8 cellular contexts compared by ENCODE assay signal in the genomic region with DNA sequence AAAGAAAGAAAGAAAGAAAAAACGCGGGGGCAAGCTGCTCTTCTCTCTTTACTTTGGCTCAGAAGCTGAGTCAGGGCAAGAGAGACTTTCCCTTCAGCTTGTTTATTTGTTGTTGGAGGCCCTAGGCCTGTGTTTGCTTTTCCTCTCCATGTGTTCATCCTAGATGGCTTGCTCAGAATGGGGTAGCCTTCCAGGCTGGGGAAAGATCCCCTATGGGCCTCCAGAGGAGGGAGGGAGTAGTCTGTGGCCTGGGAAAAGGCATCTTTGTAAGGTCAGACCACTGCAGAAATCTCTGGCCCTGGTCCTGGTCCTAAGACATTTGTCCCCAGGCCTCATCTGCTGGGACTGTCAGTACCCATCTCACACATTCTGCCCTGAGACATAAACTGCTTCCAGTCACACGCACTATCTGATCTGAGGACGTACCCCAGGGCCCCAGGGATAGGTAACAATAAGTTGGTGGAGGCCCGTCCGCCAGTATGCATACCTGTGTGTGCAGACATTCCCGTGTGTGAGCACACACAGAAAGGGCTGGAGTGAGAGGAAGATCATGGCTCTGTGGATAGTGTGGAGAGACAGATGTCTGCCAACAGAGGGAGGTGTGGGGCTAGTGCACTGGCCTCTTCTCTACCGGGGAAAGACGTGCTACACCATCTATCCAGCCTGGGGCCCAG. TPM values are rescaled to one million over a fixed set of nuclear protein-coding genes. Genes with fewer than 3 reads are reported as not detected.
DNase-seq lines count a peak whose midpoint lies in the region; ATAC-seq, FAIRE-seq and TF ChIP-seq lines count a peak whose summit lies in the region.

No MANE protein-coding gene starts in this region.

- H3K9me3 ChIP-seq in IMR-90 (ENCODE audit: control insufficient read depth, insufficient read depth, low read length): no peaks in the 10 kb centered on the region

- no peak overlapping the region for H3K23ac ChIP-seq in IMR-90 (ENCODE audit: low read depth, low read length)

- H3K27ac ChIP-seq in IMR-90 (ENCODE audit: insufficient read depth, low read length) (no peak overlapping the region), brain microvascular endothelial cell (no peak overlapping the region)

- H3K9me1 ChIP-seq in IMR-90 (ENCODE audit: insufficient read depth, low read length): peaks cover 5% of the 10 kb centered on the region

- peaks cover 14% of the 10 kb centered on the region for H3K4me1 ChIP-seq in IMR-90 (ENCODE audit: control insufficient read depth, insufficient read depth, low read length)

- peak overlapping the region; percentile 45; the same call in 1 of the 2 replicates for H2BK120ac ChIP-seq in IMR-90 (ENCODE audit: low read depth, low read length)

- no peak overlapping the region for H3K9ac ChIP-seq in IMR-90 (ENCODE audit: low read depth, low read length)

- H3K79me1 ChIP-seq in IMR-90 (ENCODE audit: low read depth in 1 of 2, low read length in 2 of 2): no peaks in the 10 kb centered on the region

- no peaks in the 10 kb centered on the region; the same call in 1 of the 2 replicates for H4K20me1 ChIP-seq in IMR-90 (ENCODE audit: insufficient read depth, low read length)

- TF ChIP-seq RAD21 in IMR-90 (IDR thresholded peaks at IDR 0.05; ENCODE audit: low read length): peak; percentile 82

- dilution Hi-C loops in IMR-90 (cut with HindIII; ENCODE audit: low sequenced_read_pairs, unreplicated experiment): no loop called here

- H2BK20ac ChIP-seq in IMR-90 (ENCODE audit: low read depth, low read length): peak overlapping the region; percentile 47; the same call in 1 of the 2 replicates

- no peak overlapping the region for H3K4me2 ChIP-seq in IMR-90 (ENCODE audit: low read depth, low read length)

- POLR2A ChIA-PET in IMR-90 (lab: Charles Lee; ENCODE audit: unreplicated experiment): no interaction called here

- H3K14ac ChIP-seq in IMR-90 (replicated peaks; ENCODE audit: low read depth, low read length): no peak overlapping the region

- H3K36me3 ChIP-seq in IMR-90 (ENCODE audit: control insufficient read depth, insufficient read depth, low read length): no peaks in the 10 kb centered on the region
- no peaks in the 10 kb centered on the region for H3K36me3 ChIP-seq in brain microvascular endothelial cell (replicated peaks)

- 0 out of 2 replicates have a peak overlapping the region, but pooled peaks have one; percentile 24 for H3K4ac ChIP-seq in IMR-90 (ENCODE audit: low read depth, low read length)

- no peak overlapping the region for H2AK9ac ChIP-seq in IMR-90 (replicated peaks; ENCODE audit: low read depth, low read length, poor library complexity)

- intact Hi-C loops in IMR-90 (cut with micrococcal nuclease): loop anchor here (1.0 kb wide), 2 partner anchors 91 to 176 kb away; no protein-coding TSS in a partner anchor

- no TSS peak for BruUV-seq in IMR-90 (replicated peaks; lab: Mats Ljungman, UMichigan)

- H2AFZ ChIP-seq in IMR-90 (replicated peaks; ENCODE audit: low read length, poor library complexity): peak overlapping the region; percentile 62

- CTCF ChIA-PET in IMR-90 (lab: Yijun Ruan, JAX): interaction anchor here (0.9 to 2.3 kb wide), 8 partner anchors 29 to 176 kb away, joined by 3 to 19 read pairs (median 4); no protein-coding TSS in a partner anchor

- peak; percentile 56 for FAIRE-seq in G401.6 (lab: Jason Lieb, UNC)

- TF ChIP-seq CTCF in IMR-90 (conservative IDR thresholded peaks at IDR 0.05; ENCODE audit: low read depth, low read length): peak; percentile 73
- TF ChIP-seq CTCF in brain microvascular endothelial cell (IDR thresholded peaks at IDR 0.05; ENCODE audit: low read depth, low read length, missing control alignments): peak; percentile 85

- DNase-seq in IMR-90 (peak; percentile 60), SW480 (ENCODE audit: low spot score) (peak; percentile 79), brain microvascular endothelial cell (peak; percentile 46), islet precursor cell (peak; percentile 90)
- DNase-seq in stimulated activated CD4-positive, alpha-beta T cell treated with anti-CD3 and anti-CD28 coated beads, Interleukin-4, amount 100 ng/mL, for 4 hours: peak; percentile 20 to 41

- no peak overlapping the region for H4K5ac ChIP-seq in IMR-90 (ENCODE audit: low read depth, low read length)

- no peak overlapping the region for H4K91ac ChIP-seq in IMR-90 (ENCODE audit: insufficient read depth, low read depth, low read length)

- in situ Hi-C loops in IMR-90 (cut with MboI; ENCODE audit: low sequenced_read_pairs) (loop anchor here (5.0 to 25.0 kb wide), 3 partner anchors 90 to 545 kb away; no protein-coding TSS in a partner anchor), brain microvascular endothelial cell (cut with HindIII; ENCODE audit: low pct_ligation_motif_present, low sequenced_read_pairs) (loop anchor here (25.0 kb wide), 2 partner anchors 95 to 170 kb away; partner anchors contain the start of gene SEC31B)

- H3K27me3 ChIP-seq in IMR-90 (ENCODE audit: control insufficient read depth, insufficient read depth, low read length) (peaks cover 7% of the 10 kb centered on the region), brain microvascular endothelial cell (replicated peaks) (no peaks in the 10 kb centered on the region)

- H3K4me3 ChIP-seq in IMR-90 (ENCODE audit: insufficient read depth, low read depth, low read length) (no peak overlapping the region), brain microvascular endothelial cell (ENCODE audit: low read depth, low read length) (no peak overlapping the region)

- H2BK15ac ChIP-seq in IMR-90 (ENCODE audit: low read depth, low read length): peak overlapping the region; percentile 56; the same call in 1 of the 3 replicates

- peak overlapping the region; percentile 61; the same call in 1 of the 2 replicates for H2AK5ac ChIP-seq in IMR-90 (ENCODE audit: low read depth, low read length)

- 49% methylated on average over 4 of the region's 9 CpGs; no CpG with 5 or more reads in 1 of the 2 experiments for WGBS in IMR-90 (ENCODE audit: extremely low coverage in 2 of 2, insufficient read length in 1 of 2), 2 experiments

- peak; percentile 44 for ATAC-seq in IMR-90 (ENCODE audit: low read depth)
- no peak for ATAC-seq in HG02610 (IDR thresholded peaks at IDR 0.05; ENCODE audit: unreplicated experiment)
- no peak for ATAC-seq in HG03565 (IDR thresholded peaks at IDR 0.05; ENCODE audit: unreplicated experiment)

- H3K56ac ChIP-seq in IMR-90 (ENCODE audit: extremely low read depth, insufficient read depth, low read length): no peak overlapping the region

- TF ChIP-seq POLR2A in IMR-90 (IDR thresholded peaks at IDR 0.05; ENCODE audit: low read depth, low read length): no peak

- H4K8ac ChIP-seq in IMR-90 (ENCODE audit: low read depth in 2 of 2, low read length in 2 of 2): no peak overlapping the region; a peak in 1 of 4 replicates

- no peak overlapping the region for H3K18ac ChIP-seq in IMR-90 (ENCODE audit: low read depth, low read length)

- no peak overlapping the region for H2BK5ac ChIP-seq in IMR-90 (ENCODE audit: low read depth, low read length, poor library complexity, severe bottlenecking)

TF ChIP-seq in IMR-90, 13 proteins besides CTCF, POLR2A, EP300 and RAD21:
- TF ChIP-seq SMC3 (IDR thresholded peaks at IDR 0.05; ENCODE audit: low read depth, low read length) (peak; percentile 76), MXI1 (IDR thresholded peaks at IDR 0.05; ENCODE audit: borderline replicate concordance, low read depth, low read length) (peak; percentile 40; the same call in 1 of the 2 replicates), NFE2L2 (IDR thresholded peaks at IDR 0.05; ENCODE audit: low read depth, low read length) (no peak)

RNA-seq across cellular contexts. Expression of gene SCD, which starts 4.9 kb away (rescaled TPM):
- 49.2 and 50.7 TPM in 2 replicates for total RNA-seq in IMR-90 (2012; rRNA removed)
- 56.6 and 65.1 TPM in 2 replicates for polyA plus RNA-seq in IMR-90 (2012; rRNA removed)
- polyA plus RNA-seq in IMR-90 (2012; cell fraction: cytosol; rRNA removed): 31.2 and 34.4 TPM in 2 replicates
- polyA plus RNA-seq in IMR-90 (2012; cell fraction: nucleus; rRNA removed; ENCODE audit: low replicate concordance): 9.7 and 25.2 TPM in 2 replicates

RNA-seq across cellular contexts. Expression of gene PKD2L1, which starts 12.1 kb away (rescaled TPM):
- total RNA-seq in IMR-90 (2012; rRNA removed): not detected in 2 replicates
- polyA plus RNA-seq in IMR-90 (2012; rRNA removed): not detected in 2 replicates
- polyA plus RNA-seq in IMR-90 (2012; cell fraction: cytosol; rRNA removed): not detected in 2 replicates
- not detected in 2 replicates for polyA plus RNA-seq in IMR-90 (2012; cell fraction: nucleus; rRNA removed; ENCODE audit: low replicate concordance)

RNA-seq across cellular contexts. Expression of gene BLOC1S2, which starts 55.6 kb away (rescaled TPM):
- total RNA-seq in IMR-90 (2012; rRNA removed): 26.0 and 49.4 TPM in 2 replicates
- 24.3 and 28.9 TPM in 2 replicates for polyA plus RNA-seq in IMR-90 (2012; rRNA removed)
- polyA plus RNA-seq in IMR-90 (2012; cell fraction: cytosol; rRNA removed): 14.4 and 15.8 TPM in 2 replicates
- 3.7 and 14.4 TPM in 2 replicates for polyA plus RNA-seq in IMR-90 (2012; cell fraction: nucleus; rRNA removed; ENCODE audit: low replicate concordance)

Comparison
In these comparisons a context has a peak if more than half of its experiments do, and no peak if none do; other contexts are left out.
1. DNase-seq: peak in every context shown above with its lines; median percentile 90 in islet precursor cell; 79 in SW480; 60 in IMR-90; 46 in brain microvascular endothelial cell; 30 in stimulated activated CD4-positive, alpha-beta T cell treated with anti-CD3 and anti-CD28 coated beads, Interleukin-4, amount 100 ng/mL, for 4 hours.